ENCODE assay signal across 14 cellular contexts in genomic region chr7:98802781-98803110, GRCh38.
A peak's percentile ranks its signal among the peaks of the same experiment; 100 is the strongest.
DNase-seq lines count a peak whose midpoint lies in the region; ATAC-seq and TF ChIP-seq lines count a peak whose summit lies in the region.
"Had no signal": no experiment of that assay in that cellular context is flagged by ENCODE, and none has a peak within 500 bp of the region (broad histone marks: within the 10 kb centered on the region; RNA-seq: fewer than 3 reads in every experiment).

No MANE protein-coding gene starts in this region.

- intact Hi-C loops in CD14-positive monocyte (cut with micrococcal nuclease) = loop anchor here (10.0 kb wide), 1 partner anchor 518 kb away; the partner anchor contains the start of gene BRI3 (in 2 of the 2)

- no peak overlapping the region for H3K27ac ChIP-seq in mesenchymal stem cell (ENCODE audit: low read length, poor library complexity, severe bottlenecking)
- H3K27ac ChIP-seq: neutrophil, uterus had no signal

- no peak overlapping the region for H2BK5ac ChIP-seq in mesenchymal stem cell (ENCODE audit: low read depth, low read length, poor library complexity, severe bottlenecking)

- H3K4me1 Mint-ChIP-seq in CD14-positive monocyte = peaks cover 17% of the 10 kb centered on the region
- H3K4me1 Mint-ChIP-seq: activated CD4-positive, alpha-beta T cell treated with anti-CD3 and anti-CD28 coated beads, Interleukin-2, amount 10 ng/mL, durations not matched to agents 24 days and 14 days had no signal

- H3K27me3 ChIP-seq in mesenchymal stem cell (ENCODE audit: control insufficient read depth in 1 of 2, insufficient read depth in 1 of 2, low read length in 2 of 2) = peaks cover 0 to 17% of the 10 kb centered on the region in 2 experiments
- H3K27me3 ChIP-seq: neutrophil, uterus had no signal

- H3K9ac ChIP-seq in mesenchymal stem cell (ENCODE audit: low read length) = no peak overlapping the region

- no peaks in the 10 kb centered on the region for H3K36me3 ChIP-seq in mesenchymal stem cell (ENCODE audit: control insufficient read depth in 1 of 2, insufficient read depth in 2 of 2, low read depth in 1 of 2, low read length in 2 of 2)
- H3K36me3 ChIP-seq: neutrophil, uterus had no signal

- no peak overlapping the region for H3K18ac ChIP-seq in mesenchymal stem cell (ENCODE audit: low read depth in 1 of 2, low read length in 2 of 2)

- H4K8ac ChIP-seq in mesenchymal stem cell (ENCODE audit: low read length) = no peak overlapping the region

- ATAC-seq in GM19372 (IDR thresholded peaks at IDR 0.05; ENCODE audit: low read depth, unreplicated experiment) = peak; percentile 14
- ATAC-seq in HG02798 (IDR thresholded peaks at IDR 0.05; ENCODE audit: poor library complexity, unreplicated experiment) = peak; percentile 30
- peak; percentile 45 for ATAC-seq in HG03571 (IDR thresholded peaks at IDR 0.05; ENCODE audit: unreplicated experiment)

- no peak overlapping the region for H4K91ac ChIP-seq in mesenchymal stem cell (ENCODE audit: low read length)

- no peak overlapping the region for H3K23ac ChIP-seq in mesenchymal stem cell (ENCODE audit: low read length in 2 of 2)

- no peak overlapping the region for H3K14ac ChIP-seq in mesenchymal stem cell (ENCODE audit: low read length in 2 of 2)

- no peak overlapping the region for H2AFZ ChIP-seq in mesenchymal stem cell (ENCODE audit: low read depth, low read length)

- peak overlapping the region in 1 of 2 donors; percentile 76 for H3K4me3 Mint-ChIP-seq in CD14-positive monocyte
- H3K4me3 Mint-ChIP-seq: activated CD4-positive, alpha-beta T cell treated with anti-CD3 and anti-CD28 coated beads, Interleukin-2, amount 10 ng/mL, durations not matched to agents 24 days and 14 days had no signal

- no peak overlapping the region for H3K4me3 ChIP-seq in mesenchymal stem cell (ENCODE audit: insufficient read depth in 1 of 2, low read depth in 1 of 2, low read length in 2 of 2)
- H3K4me3 ChIP-seq: uterus had no signal

- H2BK12ac ChIP-seq in mesenchymal stem cell (ENCODE audit: low read length in 2 of 2) = no peak overlapping the region

- no peaks in the 10 kb centered on the region for H3K36me3 Mint-ChIP-seq in CD14-positive monocyte

- DNase-seq in CD14-positive monocyte (ENCODE audit: low spot score) (no peak), D341Med (ENCODE audit: low spot score) (no peak), mesenchymal stem cell (no peak)
- DNase-seq in activated CD4-positive, CD25-positive, alpha-beta regulatory T cell treated with anti-CD3 and anti-CD28 coated beads, Interleukin-2, amount 50 U/mL, for 72 hours = no peak
- DNase-seq in activated effector memory CD4-positive, alpha-beta T cell treated with Interleukin-2 at 50 U/mL for 16 hours = no peak
- DNase-seq: activated CD4-positive, alpha-beta T cell treated with anti-CD3 and anti-CD28 coated beads, Interleukin-2, amount 10 ng/mL, durations not matched to agents 24 days and 14 days; GF-D8; Right ventricle myocardium superior; uterus had no signal

- no peak overlapping the region for H2BK15ac ChIP-seq in mesenchymal stem cell (ENCODE audit: low read depth, poor library complexity, severe bottlenecking)

- peaks cover 17 to 39% (median 21%) of the 10 kb centered on the region in 3 donors for H3K27me3 Mint-ChIP-seq in CD14-positive monocyte (ENCODE audit: low read depth in 3 of 3)
- H3K27me3 Mint-ChIP-seq: activated CD4-positive, alpha-beta T cell treated with anti-CD3 and anti-CD28 coated beads, Interleukin-2, amount 10 ng/mL, durations not matched to agents 24 days and 14 days had no signal

- 84% methylated on average over 2 of the region's 2 CpGs for WGBS in mesenchymal stem cell

- H3K4me2 ChIP-seq in mesenchymal stem cell (ENCODE audit: low read length, poor library complexity, severe bottlenecking) = no peak overlapping the region

- no peak overlapping the region for H2AK5ac ChIP-seq in mesenchymal stem cell (ENCODE audit: low read length, severe bottlenecking)

- H3K27ac Mint-ChIP-seq in CD14-positive monocyte = peak overlapping the region; percentile 21 to 95 (median 92)
- H3K27ac Mint-ChIP-seq: activated CD4-positive, alpha-beta T cell treated with anti-CD3 and anti-CD28 coated beads, Interleukin-2, amount 10 ng/mL, durations not matched to agents 24 days and 14 days; activated naive CD4-positive, alpha-beta T cell treated with anti-CD3 and anti-CD28 coated beads, Interleukin-2, amount 50 U/mL, for 72 hours had no signal

- H3K4ac ChIP-seq in mesenchymal stem cell (ENCODE audit: low read depth in 1 of 2, low read length in 2 of 2) = no peak overlapping the region

- peaks cover 17% of the 10 kb centered on the region for H3K9me3 ChIP-seq in mesenchymal stem cell (ENCODE audit: control insufficient read depth, low read length)
- H3K9me3 ChIP-seq: neutrophil, uterus had no signal

- H2BK120ac ChIP-seq in mesenchymal stem cell (ENCODE audit: low read depth, low read length) = no peak overlapping the region

- no peak for TF ChIP-seq CTCF in CD14-positive monocyte (IDR thresholded peaks at IDR 0.05)

- H3K79me1 ChIP-seq in mesenchymal stem cell (replicated peaks; ENCODE audit: low read length, poor library complexity, severe bottlenecking) = no peaks in the 10 kb centered on the region

- no peaks in the 10 kb centered on the region for H3K4me1 ChIP-seq in mesenchymal stem cell (ENCODE audit: control insufficient read depth, insufficient read depth, low read depth, low read length)
- H3K4me1 ChIP-seq: uterus had no signal

- H3K9me3 Mint-ChIP-seq in CD14-positive monocyte = peaks cover 9 to 32% (median 15%) of the 10 kb centered on the region in 7 donors
